In the genomic region with DNA sequence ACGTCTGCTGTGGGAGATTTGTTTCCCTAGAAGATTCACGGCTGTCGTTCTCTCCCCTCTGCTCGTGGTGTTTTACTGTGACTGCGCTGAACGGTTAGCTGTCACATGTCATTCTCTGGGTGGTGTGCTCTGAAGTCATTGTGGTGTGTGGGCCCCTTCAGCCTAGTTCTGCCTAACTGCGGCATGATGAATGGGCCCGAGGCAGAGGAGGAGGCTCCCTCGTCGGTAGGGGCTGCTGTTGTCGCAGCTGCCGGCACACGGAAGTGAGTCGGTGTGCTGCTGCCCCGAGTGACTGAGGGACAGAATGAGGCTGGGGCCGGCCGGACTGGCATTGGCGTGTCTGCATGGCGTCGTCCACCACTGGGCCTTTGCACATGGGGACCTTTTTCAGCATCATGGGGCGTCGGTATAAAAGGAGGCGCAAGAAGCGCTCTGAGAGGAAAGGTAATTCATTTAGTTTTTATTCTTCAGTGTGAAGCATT, we compare ENCODE assay signal across 8 cellular contexts.
DNase-seq lines count a peak whose midpoint lies in the region; ATAC-seq and TF ChIP-seq lines count a peak whose summit lies in the region.

No MANE protein-coding gene starts in this region.

- H3K9ac ChIP-seq in colonic mucosa (ENCODE audit: low read depth in 2 of 2, low read length in 2 of 2) = no peak overlapping the region

- DNase-seq in activated B cell treated with CpG ODN at 0.5 μM for 24 hours (peak; percentile 51), colonic mucosa (peak; percentile 19), NCI-H187 (lab: John Stamatoyannopoulos, UW) (no peak), HuH-7.5 (ENCODE audit: low spot score) (no peak)
- DNase-seq in naive thymus-derived CD4-positive, alpha-beta T cell = peak; percentile 47 to 75 (median 72)
- peak; percentile 50 to 71 (median 63) for DNase-seq in stimulated activated naive CD4-positive, alpha-beta T cell (lab: John Stamatoyannopoulos, UW)

- H3K27ac Mint-ChIP-seq in activated B cell treated with CpG ODN at 0.5 μM for 24 hours = peak overlapping the region; percentile 26
- peak overlapping the region; percentile 72 to 94 (median 85) for H3K27ac Mint-ChIP-seq in naive thymus-derived CD4-positive, alpha-beta T cell

- intact Hi-C loops in activated B cell treated with CpG ODN at 0.5 μM for 24 hours (cut with micrococcal nuclease) = loop anchor here (1.0 to 5.0 kb wide), 5 partner anchors 58 to 770 kb away; no protein-coding TSS in a partner anchor
- intact Hi-C loops in colonic mucosa (cut with DNase I) = no loop called here
- intact Hi-C loops in naive thymus-derived CD4-positive, alpha-beta T cell (cut with micrococcal nuclease) = loop anchor here (1.0 to 10.0 kb wide), 6 partner anchors 12 to 287 kb away; no protein-coding TSS in a partner anchor

- peaks cover 44% of the 10 kb centered on the region for H3K4me1 Mint-ChIP-seq in activated B cell treated with CpG ODN at 0.5 μM for 24 hours
- H3K4me1 Mint-ChIP-seq in naive thymus-derived CD4-positive, alpha-beta T cell = peaks cover 23 to 55% (median 43%) of the 10 kb centered on the region in 7 donors

- TF ChIP-seq CTCF in activated B cell treated with CpG ODN at 0.5 μM for 24 hours (IDR thresholded peaks at IDR 0.05) (no peak), colonic mucosa (IDR thresholded peaks at IDR 0.05) (no peak)

- H3K27ac ChIP-seq in colonic mucosa = no peak overlapping the region
- H3K27ac ChIP-seq in naive thymus-derived CD4-positive, alpha-beta T cell (ENCODE audit: low read depth, low read length) = peak overlapping the region; percentile 50

- CTCF ChIA-PET in activated B cell treated with CpG ODN at 0.5 μM for 24 hours (lab: Charles Lee) = interaction anchor here (0.7 to 5.2 kb wide), 7 partner anchors 12 to 288 kb away, joined by 3 to 61 read pairs (median 3); a partner anchor contains a TSS
- CTCF ChIA-PET in naive thymus-derived CD4-positive, alpha-beta T cell (lab: Charles Lee) = interaction anchor here (0.7 to 1.7 kb wide), 6 partner anchors 12 to 287 kb away, joined by 3 to 5 read pairs (median 4); no protein-coding TSS in a partner anchor

- peak overlapping the region; percentile 68 for H3K4me3 Mint-ChIP-seq in activated B cell treated with CpG ODN at 0.5 μM for 24 hours
- peak overlapping the region; percentile 22 to 81 (median 72) for H3K4me3 Mint-ChIP-seq in naive thymus-derived CD4-positive, alpha-beta T cell

- H3K4me1 ChIP-seq in colonic mucosa = no peaks in the 10 kb centered on the region
- H3K4me1 ChIP-seq in naive thymus-derived CD4-positive, alpha-beta T cell (ENCODE audit: control insufficient read depth in 2 of 2, insufficient read depth in 2 of 2, low read length in 2 of 2) = peaks cover 16 to 30% of the 10 kb centered on the region in 2 donors

- POLR2A ChIA-PET in activated B cell treated with CpG ODN at 0.5 μM for 24 hours (lab: Charles Lee) = interaction anchor here (1.0 kb wide), 1 partner anchor 72 kb away, joined by 3 read pairs; no protein-coding TSS in a partner anchor
- POLR2A ChIA-PET in naive thymus-derived CD4-positive, alpha-beta T cell (lab: Charles Lee) = interaction anchor here (1.4 kb wide), 1 partner anchor 212 kb away, joined by 5 read pairs; a partner anchor contains a TSS

- no peak overlapping the region for H3K4me3 ChIP-seq in colonic mucosa
- no peak overlapping the region for H3K4me3 ChIP-seq in naive thymus-derived CD4-positive, alpha-beta T cell (ENCODE audit: low read length)

- peaks cover 3% of the 10 kb centered on the region for H3K9me3 Mint-ChIP-seq in activated B cell treated with CpG ODN at 0.5 μM for 24 hours
- peaks cover 0 to 13% (median 0%) of the 10 kb centered on the region in 11 donors for H3K9me3 Mint-ChIP-seq in naive thymus-derived CD4-positive, alpha-beta T cell

- H3K36me3 Mint-ChIP-seq in activated B cell treated with CpG ODN at 0.5 μM for 24 hours (ENCODE audit: low read depth) = peaks cover 26% of the 10 kb centered on the region
- peaks cover 0 to 18% (median 5%) of the 10 kb centered on the region in 5 donors for H3K36me3 Mint-ChIP-seq in naive thymus-derived CD4-positive, alpha-beta T cell

- ATAC-seq in HG03103 (IDR thresholded peaks at IDR 0.05; ENCODE audit: low read depth, unreplicated experiment) = peak; percentile 52
- peak; percentile 98 for ATAC-seq in activated B cell treated with CpG ODN at 0.5 μM for 24 hours (ENCODE audit: low read depth)
- peak; percentile 95 for ATAC-seq in naive thymus-derived CD4-positive, alpha-beta T cell
- no peak for ATAC-seq in HG03025 (IDR thresholded peaks at IDR 0.05; ENCODE audit: low FRiP score, unreplicated experiment)

- H3K9me3 ChIP-seq in colonic mucosa = no peaks in the 10 kb centered on the region
- H3K9me3 ChIP-seq in naive thymus-derived CD4-positive, alpha-beta T cell (ENCODE audit: control insufficient read depth in 2 of 3, low read length in 3 of 3) = no peaks in the 10 kb centered on the region

- H3K36me3 ChIP-seq in colonic mucosa = no peaks in the 10 kb centered on the region
- H3K36me3 ChIP-seq in naive thymus-derived CD4-positive, alpha-beta T cell (ENCODE audit: control insufficient read depth in 2 of 3, insufficient read depth in 3 of 3, low read length in 3 of 3) = no peaks in the 10 kb centered on the region

- no peaks in the 10 kb centered on the region for H3K27me3 ChIP-seq in colonic mucosa
- H3K27me3 ChIP-seq in naive thymus-derived CD4-positive, alpha-beta T cell (ENCODE audit: control insufficient read depth in 2 of 2, insufficient read depth in 2 of 2, low read length in 2 of 2) = no peaks in the 10 kb centered on the region

- no peaks in the 10 kb centered on the region for H3K27me3 Mint-ChIP-seq in activated B cell treated with CpG ODN at 0.5 μM for 24 hours
- H3K27me3 Mint-ChIP-seq in naive thymus-derived CD4-positive, alpha-beta T cell = no peaks in the 10 kb centered on the region

Comparison
In these comparisons a context has a peak if more than half of its experiments do, and no peak if none do; other contexts are left out.
1. DNase-seq: peak in activated B cell treated with CpG ODN at 0.5 μM for 24 hours (single experiment), colonic mucosa (single experiment), naive thymus-derived CD4-positive, alpha-beta T cell (9 of 9) and stimulated activated naive CD4-positive, alpha-beta T cell (6 of 6); none in NCI-H187 (0 of 2) and HuH-7.5 (single experiment).